In the genomic region with DNA sequence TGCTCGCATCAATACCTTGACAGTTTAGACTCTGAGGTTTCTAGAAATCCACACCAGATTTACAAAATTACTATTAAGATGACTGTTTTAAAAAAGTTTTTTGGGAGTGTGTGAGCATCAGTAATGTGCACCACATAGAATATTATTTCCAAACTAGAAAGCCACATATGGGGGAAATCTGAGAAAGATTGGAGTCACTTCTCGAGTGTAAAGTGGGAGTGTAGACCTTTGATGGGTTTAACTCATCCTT, we compare ENCODE assay signal across 9 cellular contexts. TPM values are rescaled to one million over a fixed set of nuclear protein-coding genes. Genes with fewer than 3 reads are reported as not detected.
DNase-seq lines count a peak whose midpoint lies in the region; ATAC-seq and TF ChIP-seq lines count a peak whose summit lies in the region.
"Had no signal": no experiment of that assay in that cellular context is flagged by ENCODE, and none has a peak within 500 bp of the region (broad histone marks: within the 10 kb centered on the region; RNA-seq: fewer than 3 reads in every experiment).

No MANE protein-coding gene starts in this region.

- DNase-seq in activated T-cell treated with anti-CD3 and anti-CD28 coated beads, Interleukin-2, amount 50 U/mL, for 4 hours: no peak
- DNase-seq in activated T-cell treated with anti-CD3 and anti-CD28 coated beads, Interleukin-2, amount 50 U/mL, for 1 hour: no peak
- no peak for DNase-seq in RWPE2 (ENCODE audit: low spot score)
- DNase-seq in iPS DF 6.9 (ENCODE audit: low read depth, low spot score): no peak
- DNase-seq in stimulated activated naive CD8-positive, alpha-beta T cell treated with anti-CD3 and anti-CD28 coated beads, Interleukin-15, amount 100 ng/mL, for 72 hours: no peak
- DNase-seq in NCI-H146 (lab: John Stamatoyannopoulos, UW): no peak
- DNase-seq in NCI-H1930 (lab: John Stamatoyannopoulos, UW): no peak
- DNase-seq in HEK293T (ENCODE audit: extremely low spot score): no peak
- DNase-seq: foreskin melanocyte had no signal

- no peak for ATAC-seq in activated T-cell treated with anti-CD3 and anti-CD28 coated beads, Interleukin-2, amount 50 U/mL, for 4 hours
- ATAC-seq in RWPE2 (ENCODE audit: low read depth): no peak
- ATAC-seq in stimulated activated naive CD8-positive, alpha-beta T cell treated with anti-CD3 and anti-CD28 coated beads, Interleukin-15, amount 100 ng/mL, for 72 hours: no peak

- no peak overlapping the region for H3K27ac ChIP-seq in RWPE2 (ENCODE audit: poor library complexity, severe bottlenecking)
- H3K27ac ChIP-seq in iPS DF 6.9 (ENCODE audit: low read length): no peak overlapping the region

- POLR2A ChIA-PET in HEK293T (lab: Yijun Ruan, JAX): no interaction called here

- no peaks in the 10 kb centered on the region for H3K36me3 Mint-ChIP-seq in activated T-cell treated with anti-CD3 and anti-CD28 coated beads, Interleukin-2, amount 50 U/mL, for 4 hours (ENCODE audit: insufficient read depth)

- H3K27me3 ChIP-seq in RWPE2 (ENCODE audit: insufficient read depth, poor library complexity, severe bottlenecking) (peaks cover 24% of the 10 kb centered on the region), iPS DF 6.9 (ENCODE audit: control insufficient read depth, insufficient read depth, low read length) (peaks cover 5% of the 10 kb centered on the region)

- H3K4me3 ChIP-seq in RWPE2 (ENCODE audit: severe bottlenecking) (peak overlapping the region; percentile 49), iPS DF 6.9 (ENCODE audit: low read length) (peak overlapping the region; percentile 52; the same call in 1 of the 2 replicates)

- H3K9me3 Mint-ChIP-seq in activated T-cell treated with anti-CD3 and anti-CD28 coated beads, Interleukin-2, amount 50 U/mL, for 4 hours: no peaks in the 10 kb centered on the region
- H3K9me3 Mint-ChIP-seq in stimulated activated naive CD8-positive, alpha-beta T cell treated with anti-CD3 and anti-CD28 coated beads, Interleukin-15, amount 100 ng/mL, for 72 hours: no peaks in the 10 kb centered on the region

- CTCF ChIA-PET in HEK293T (lab: Yijun Ruan, JAX): no interaction called here

- H3K27me3 Mint-ChIP-seq in activated T-cell treated with anti-CD3 and anti-CD28 coated beads, Interleukin-2, amount 50 U/mL, for 4 hours (ENCODE audit: low read depth): peaks cover 48% of the 10 kb centered on the region
- H3K27me3 Mint-ChIP-seq in stimulated activated naive CD8-positive, alpha-beta T cell treated with anti-CD3 and anti-CD28 coated beads, Interleukin-15, amount 100 ng/mL, for 72 hours: peaks cover 19% of the 10 kb centered on the region

- peak overlapping the region; percentile 76 for H3K4me3 Mint-ChIP-seq in activated T-cell treated with anti-CD3 and anti-CD28 coated beads, Interleukin-2, amount 50 U/mL, for 4 hours
- H3K4me3 Mint-ChIP-seq in stimulated activated naive CD8-positive, alpha-beta T cell treated with anti-CD3 and anti-CD28 coated beads, Interleukin-15, amount 100 ng/mL, for 72 hours: peak overlapping the region; percentile 79 to 84

- H3K4me1 ChIP-seq in RWPE2 (ENCODE audit: insufficient read depth, poor library complexity, severe bottlenecking): no peaks in the 10 kb centered on the region
- no peaks in the 10 kb centered on the region for H3K4me1 ChIP-seq in iPS DF 6.9 (ENCODE audit: control insufficient read depth, insufficient read depth, low read length)

- H3K36me3 ChIP-seq in RWPE2 (ENCODE audit: low read depth): no peaks in the 10 kb centered on the region
- H3K36me3 ChIP-seq in iPS DF 6.9 (ENCODE audit: control insufficient read depth, insufficient read depth, low read length): no peaks in the 10 kb centered on the region

- H3K9me3 ChIP-seq in RWPE2 (ENCODE audit: severe bottlenecking) (no peaks in the 10 kb centered on the region), iPS DF 6.9 (ENCODE audit: control insufficient read depth, insufficient read depth, low read length) (no peaks in the 10 kb centered on the region)

- TF ChIP-seq CTCF in RWPE2 (IDR thresholded peaks at IDR 0.05; ENCODE audit: poor library complexity, severe bottlenecking): no peak

- no CpG with 5 or more reads among the region's 2 CpGs for WGBS in iPS DF 6.9 (ENCODE audit: insufficient coverage, insufficient read length)

- H3K27ac Mint-ChIP-seq in stimulated activated naive CD8-positive, alpha-beta T cell treated with anti-CD3 and anti-CD28 coated beads, Interleukin-15, amount 100 ng/mL, for 72 hours: no peak overlapping the region

- peaks cover 6% of the 10 kb centered on the region for H3K4me1 Mint-ChIP-seq in activated T-cell treated with anti-CD3 and anti-CD28 coated beads, Interleukin-2, amount 50 U/mL, for 4 hours (ENCODE audit: low read depth)
- peaks cover 6% of the 10 kb centered on the region for H3K4me1 Mint-ChIP-seq in stimulated activated naive CD8-positive, alpha-beta T cell treated with anti-CD3 and anti-CD28 coated beads, Interleukin-15, amount 100 ng/mL, for 72 hours

TF ChIP-seq in HEK293T, 16 proteins besides CTCF, POLR2A, EP300 and RAD21:
- TF ChIP-seq NFRKB (IDR thresholded peaks at IDR 0.05) (no peak), FOXK2 (IDR thresholded peaks at IDR 0.05) (no peak), ZNF384 (IDR thresholded peaks at IDR 0.05) (no peak), ELF4 (IDR thresholded peaks at IDR 0.05) (no peak), SP1 (IDR thresholded peaks at IDR 0.05) (no peak), LEF1 (IDR thresholded peaks at IDR 0.05; ENCODE audit: borderline replicate concordance) (no peak), TARDBP (IDR thresholded peaks at IDR 0.05) (no peak)

RNA-seq across cellular contexts. Expression of a gene that starts 0.8 kb away (rescaled TPM):
- under 1 TPM; 0.46 to 0.96 (median 0.95) TPM for total RNA-seq in activated T-cell treated with anti-CD3 and anti-CD28 coated beads, Interleukin-2, amount 50 U/mL, for 4 hours

RNA-seq across cellular contexts. Expression of a gene that starts 46.3 kb away (rescaled TPM):
- total RNA-seq in activated T-cell treated with anti-CD3 and anti-CD28 coated beads, Interleukin-2, amount 50 U/mL, for 4 hours: 10 to 100 TPM; 47.8 to 50.5 (median 49.8) TPM
